11 cellular contexts compared by ENCODE assay signal in the genomic region with DNA sequence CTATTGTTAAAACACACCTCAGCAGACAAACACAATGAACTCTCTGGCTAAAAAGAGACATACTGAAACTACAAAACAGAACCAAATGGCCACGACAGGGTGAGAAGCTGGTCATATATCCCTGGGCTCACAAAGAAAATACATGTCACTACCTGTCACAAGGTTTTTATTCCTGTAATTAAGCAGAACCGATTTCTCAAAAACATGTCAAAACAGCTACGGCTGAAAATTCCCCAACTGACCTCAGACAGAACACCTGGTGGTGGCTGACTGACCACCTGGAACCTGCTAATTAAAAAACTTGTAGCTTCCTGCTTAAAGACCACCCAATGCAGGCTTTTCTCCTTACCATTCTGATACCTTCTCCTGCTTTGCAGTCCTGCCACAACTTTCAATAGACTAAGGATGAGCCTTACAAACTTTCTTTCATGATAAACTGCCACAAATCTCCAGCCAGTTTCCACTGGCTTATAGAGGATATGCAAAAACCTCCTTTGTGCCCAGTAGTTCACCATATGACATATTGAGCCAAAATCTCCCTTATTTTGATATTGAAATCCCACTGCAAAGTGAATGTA.
DNase-seq lines count a peak whose midpoint lies in the region; ATAC-seq and TF ChIP-seq lines count a peak whose summit lies in the region.
"Had no signal": no experiment of that assay in that cellular context is flagged by ENCODE, and none has a peak within 500 bp of the region (broad histone marks: within the 10 kb centered on the region; RNA-seq: fewer than 3 reads in every experiment).

No MANE protein-coding gene starts in this region.

- TF ChIP-seq CTCF in GM20000 (IDR thresholded peaks at IDR 0.05; ENCODE audit: extremely low read depth, missing control alignments) (no peak), transverse colon (IDR thresholded peaks at IDR 0.05) (no peak)

- no peak for TF ChIP-seq POLR2A in transverse colon (IDR thresholded peaks at IDR 0.05)

- no peak for TF ChIP-seq EP300 in transverse colon (IDR thresholded peaks at IDR 0.05; ENCODE audit: low read depth)

- intact Hi-C loops in activated T-helper 2 cell treated with anti-CD3 and anti-CD28 coated beads, Interferon-gamma antibody, Interleukin-2, Interleukin-4, amounts not matched to agents 10 μg/mL and 5 μg/mL and 100 μg/mL, durations not matched to agents 14 hours and 24 hours and 36 hours (cut with micrococcal nuclease) = no loop called here
- intact Hi-C loops in transverse colon (cut with DNase I; ENCODE audit: low total_unique reads) = no loop called here

- no peak overlapping the region for H3K27ac ChIP-seq in transverse colon

- H3K27me3 ChIP-seq in transverse colon = no peaks in the 10 kb centered on the region

- H3K36me3 ChIP-seq in transverse colon = no peaks in the 10 kb centered on the region

- no peak overlapping the region for H3K4me3 Mint-ChIP-seq in activated T-helper 2 cell treated with anti-CD3 and anti-CD28 coated beads, Interferon-gamma antibody, Interleukin-2, Interleukin-4, amounts not matched to agents 10 μg/mL and 5 μg/mL and 100 μg/mL, durations not matched to agents 14 hours and 24 hours and 36 hours (ENCODE audit: low read depth)
- H3K4me3 Mint-ChIP-seq: immature natural killer cell had no signal

- H3K9me3 ChIP-seq in transverse colon = no peaks in the 10 kb centered on the region

- in situ Hi-C loops in transverse colon (cut with MboI; ENCODE audit: low pct_ligation_motif_present in 1 of 4, low pct_unique_long_range_greater_than_20kb in 1 of 4, low sequenced_read_pairs in 3 of 4) = no loop called here

- no peak overlapping the region for H3K4me3 ChIP-seq in transverse colon

- H3K27ac Mint-ChIP-seq in activated T-helper 2 cell treated with anti-CD3 and anti-CD28 coated beads, Interferon-gamma antibody, Interleukin-2, Interleukin-4, amounts not matched to agents 10 μg/mL and 5 μg/mL and 100 μg/mL, durations not matched to agents 14 hours and 24 hours and 36 hours = no peak overlapping the region
- H3K27ac Mint-ChIP-seq: immature natural killer cell had no signal

- WGBS in transverse colon (ENCODE audit: low coverage in 1 of 2), 2 donors = 42 to 52% methylated on average over 2 to 3 of the region's 3 CpGs

- ATAC-seq in GM18499 (IDR thresholded peaks at IDR 0.05; ENCODE audit: insufficient read depth, unreplicated experiment) (peak; percentile 83), HG02970 (IDR thresholded peaks at IDR 0.05; ENCODE audit: low FRiP score, unreplicated experiment) (peak; percentile 96)
- no peak for ATAC-seq in stimulated activated naive CD8-positive, alpha-beta T cell treated with anti-CD3 and anti-CD28 coated beads, Interleukin-15, Interleukin-2, amounts not matched to agents 100 U/mL and 50 U/mL, for 24 hours

- no peaks in the 10 kb centered on the region for H3K36me3 Mint-ChIP-seq in activated T-helper 2 cell treated with anti-CD3 and anti-CD28 coated beads, Interferon-gamma antibody, Interleukin-2, Interleukin-4, amounts not matched to agents 10 μg/mL and 5 μg/mL and 100 μg/mL, durations not matched to agents 14 hours and 24 hours and 36 hours (ENCODE audit: low read depth)
- H3K36me3 Mint-ChIP-seq: immature natural killer cell had no signal

- no peaks in the 10 kb centered on the region for H3K4me1 ChIP-seq in transverse colon

- no peaks in the 10 kb centered on the region for H3K4me1 Mint-ChIP-seq in activated T-helper 2 cell treated with anti-CD3 and anti-CD28 coated beads, Interferon-gamma antibody, Interleukin-2, Interleukin-4, amounts not matched to agents 10 μg/mL and 5 μg/mL and 100 μg/mL, durations not matched to agents 14 hours and 24 hours and 36 hours (ENCODE audit: low read depth)
- H3K4me1 Mint-ChIP-seq: immature natural killer cell had no signal

- no peaks in the 10 kb centered on the region for H3K27me3 Mint-ChIP-seq in activated T-helper 2 cell treated with anti-CD3 and anti-CD28 coated beads, Interferon-gamma antibody, Interleukin-2, Interleukin-4, amounts not matched to agents 10 μg/mL and 5 μg/mL and 100 μg/mL, durations not matched to agents 14 hours and 24 hours and 36 hours (ENCODE audit: low read depth)

- peaks cover 4% of the 10 kb centered on the region for H3K9me3 Mint-ChIP-seq in activated T-helper 2 cell treated with anti-CD3 and anti-CD28 coated beads, Interferon-gamma antibody, Interleukin-2, Interleukin-4, amounts not matched to agents 10 μg/mL and 5 μg/mL and 100 μg/mL, durations not matched to agents 14 hours and 24 hours and 36 hours

- DNase-seq in GM20000 (ENCODE audit: low spot score) (peak; percentile 18), NCI-H69 (lab: John Stamatoyannopoulos, UW) (peak; percentile 78), NAMALWA (ENCODE audit: low spot score) (no peak), transverse colon (no peak)
- DNase-seq in activated T-helper 2 cell treated with anti-CD3 and anti-CD28 coated beads, Interferon-gamma antibody, Interleukin-2, Interleukin-4, amounts not matched to agents 10 μg/mL and 5 μg/mL and 100 μg/mL, durations not matched to agents 14 hours and 24 hours and 36 hours (ENCODE audit: low spot score) = no peak
- DNase-seq in stimulated activated naive CD8-positive, alpha-beta T cell treated with anti-CD3 and anti-CD28 coated beads, Interleukin-15, Interleukin-2, amounts not matched to agents 100 U/mL and 50 U/mL, for 24 hours = no peak
- DNase-seq: immature natural killer cell, IMR-90, NCI-H226 had no signal

Comparison
In these comparisons a context has a peak if more than half of its experiments do, and no peak if none do; other contexts are left out.
1. DNase-seq: peak in GM20000 (single experiment) and NCI-H69 (single experiment); none in activated T-helper 2 cell treated with anti-CD3 and anti-CD28 coated beads, Interferon-gamma antibody, Interleukin-2, Interleukin-4, amounts not matched to agents 10 μg/mL and 5 μg/mL and 100 μg/mL, durations not matched to agents 14 hours and 24 hours and 36 hours (single experiment), NAMALWA (single experiment), transverse colon (single experiment) and stimulated activated naive CD8-positive, alpha-beta T cell treated with anti-CD3 and anti-CD28 coated beads, Interleukin-15, Interleukin-2, amounts not matched to agents 100 U/mL and 50 U/mL, for 24 hours (single experiment).